Comparison of ENCODE assay signal across 32 cellular contexts in the genomic region with DNA sequence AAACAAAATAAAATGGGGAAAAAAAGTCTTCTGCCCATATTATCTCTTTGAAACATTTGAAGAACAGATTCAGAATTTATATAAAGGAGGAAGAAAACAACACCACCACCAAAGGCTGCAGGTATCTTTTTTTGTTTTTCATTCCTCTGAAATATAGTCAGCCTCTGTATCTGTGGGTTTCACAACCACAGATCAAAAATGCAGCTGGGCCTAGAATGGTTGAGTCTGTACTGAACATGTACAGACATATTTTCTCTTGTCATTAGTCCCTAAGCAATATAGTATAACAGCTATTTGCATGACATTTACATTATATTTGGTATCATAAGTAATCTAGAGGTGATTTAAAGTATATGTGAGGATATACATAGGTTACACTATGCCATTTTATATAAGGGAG.
DNase-seq lines count a peak whose midpoint lies in the region; ATAC-seq and TF ChIP-seq lines count a peak whose summit lies in the region.
"Had no signal": no experiment of that assay in that cellular context is flagged by ENCODE, and none has a peak within 500 bp of the region (broad histone marks: within the 10 kb centered on the region; RNA-seq: fewer than 3 reads in every experiment).

No MANE protein-coding gene starts in this region.

- in situ Hi-C loops in IMR-90 (cut with MboI; ENCODE audit: low sequenced_read_pairs): no loop called here

- intact Hi-C loops in IMR-90 (cut with micrococcal nuclease): loop anchor here (5.0 to 10.0 kb wide), 3 partner anchors 41 to 564 kb away; partner anchors contain the start of gene LRRN3

- no peak overlapping the region for H2AK5ac ChIP-seq in IMR-90 (ENCODE audit: low read depth, low read length)

- dilution Hi-C loops in IMR-90 (cut with HindIII; ENCODE audit: low sequenced_read_pairs, unreplicated experiment): no loop called here

- no peak overlapping the region for H2AK9ac ChIP-seq in IMR-90 (replicated peaks; ENCODE audit: low read depth, low read length, poor library complexity)

- H3K23ac ChIP-seq in IMR-90 (ENCODE audit: low read depth, low read length): no peak overlapping the region

- POLR2A ChIA-PET in IMR-90 (lab: Charles Lee; ENCODE audit: unreplicated experiment): no interaction called here

- H3K4me2 ChIP-seq in IMR-90 (ENCODE audit: low read depth, low read length) (no peak overlapping the region), smooth muscle cell (no peak overlapping the region)
- H3K4me2 ChIP-seq: BLaER1 treated with 17β-estradiol and CSF1 and Interleukin-3, amounts not matched to agents 10 nM and 100 nM had no signal

- H3K27ac ChIP-seq in IMR-90 (ENCODE audit: insufficient read depth, low read length): peak overlapping the region; percentile 25; the same call in 1 of the 2 replicates
- no peak overlapping the region for H3K27ac ChIP-seq in RWPE2 (ENCODE audit: poor library complexity, severe bottlenecking)
- H3K27ac ChIP-seq in smooth muscle cell (ENCODE audit: low read depth): peak overlapping the region; percentile 46
- H3K27ac ChIP-seq: BLaER1 treated with 17β-estradiol and CSF1 and Interleukin-3, amounts not matched to agents 10 nM and 100 nM; coronary artery; heart left ventricle; lower lobe of right lung; psoas muscle; sigmoid colon; tibial nerve had no signal

- 0 out of 2 replicates have a peak, but pooled peaks have one; percentile 15 for ATAC-seq in IMR-90 (ENCODE audit: low read depth)
- ATAC-seq in RWPE2 (ENCODE audit: low read depth): peak; percentile 34; the same call in 1 of the 3 replicates
- no peak for ATAC-seq in GM19452 (IDR thresholded peaks at IDR 0.05; ENCODE audit: unreplicated experiment)
- ATAC-seq: activated CD8-positive, alpha-beta T cell treated with anti-CD3 and anti-CD28 coated beads, Interleukin-2, amount 10 ng/mL, durations not matched to agents 7 days and 5 days; esophagus mucosa; heart left ventricle; K562; lower lobe of right lung; mucosa of descending colon; natural killer cell; psoas muscle; T-helper 17 cell had no signal

- no peaks in the 10 kb centered on the region for H3K27me3 ChIP-seq in IMR-90 (ENCODE audit: control insufficient read depth, insufficient read depth, low read length)
- H3K27me3 ChIP-seq in RWPE2 (ENCODE audit: insufficient read depth, poor library complexity, severe bottlenecking): no peaks in the 10 kb centered on the region
- no peaks in the 10 kb centered on the region for H3K27me3 ChIP-seq in smooth muscle cell (ENCODE audit: low read depth)
- H3K27me3 ChIP-seq: BLaER1 treated with 17β-estradiol and CSF1 and Interleukin-3, amounts not matched to agents 10 nM and 100 nM; heart left ventricle; sigmoid colon; tibial nerve had no signal

- CTCF ChIA-PET in IMR-90 (lab: Yijun Ruan, JAX): no interaction called here

- H2BK120ac ChIP-seq in IMR-90 (ENCODE audit: low read depth, low read length): peak overlapping the region; percentile 81; the same call in 1 of the 2 replicates

- peak overlapping the region; percentile 86; the same call in 1 of the 2 replicates for H2BK20ac ChIP-seq in IMR-90 (ENCODE audit: low read depth, low read length)

- H3K4me1 ChIP-seq in IMR-90 (ENCODE audit: control insufficient read depth, insufficient read depth, low read length) (peaks cover 11% of the 10 kb centered on the region), RWPE2 (ENCODE audit: insufficient read depth, poor library complexity, severe bottlenecking) (peaks cover 25% of the 10 kb centered on the region), smooth muscle cell (ENCODE audit: low read depth) (no peaks in the 10 kb centered on the region)
- H3K4me1 ChIP-seq: BLaER1 treated with 17β-estradiol and CSF1 and Interleukin-3, amounts not matched to agents 10 nM and 100 nM; lower lobe of right lung; psoas muscle; tibial nerve had no signal

- no peaks in the 10 kb centered on the region; the same call in 1 of the 2 replicates for H3K9me1 ChIP-seq in IMR-90 (ENCODE audit: insufficient read depth, low read length)

- peak overlapping the region; percentile 57; the same call in 1 of the 2 replicates for H4K5ac ChIP-seq in IMR-90 (ENCODE audit: low read depth, low read length)

- peak overlapping the region in 1 of 2 experiments; percentile 76; a peak in 2 of 4 replicates for H4K8ac ChIP-seq in IMR-90 (ENCODE audit: low read depth in 2 of 2, low read length in 2 of 2)

- H3K56ac ChIP-seq in IMR-90 (ENCODE audit: extremely low read depth, insufficient read depth, low read length): no peak overlapping the region

- BruUV-seq in IMR-90 (replicated peaks; lab: Mats Ljungman, UMichigan): no TSS peak

- H2AFZ ChIP-seq in IMR-90 (replicated peaks; ENCODE audit: low read length, poor library complexity): no peak overlapping the region
- peak overlapping the region; percentile 3 for H2AFZ ChIP-seq in smooth muscle cell (ENCODE audit: low read depth)

- H3F3A ChIP-seq in smooth muscle cell (ENCODE audit: low read depth): peaks cover 6% of the 10 kb centered on the region

- peak overlapping the region; percentile 68; the same call in 1 of the 2 replicates for H3K14ac ChIP-seq in IMR-90 (replicated peaks; ENCODE audit: low read depth, low read length)

- DNase-seq in IMR-90 (peak; percentile 38), RWPE2 (ENCODE audit: low spot score) (no peak), epithelial cell of esophagus (ENCODE audit: low read depth) (peak; percentile 89), smooth muscle cell (lab: John Stamatoyannopoulos, UW; ENCODE audit: unreplicated experiment) (no peak), COR-L47 (lab: John Stamatoyannopoulos, UW) (no peak), NCI-H345 (lab: John Stamatoyannopoulos, UW) (no peak)
- DNase-seq: activated CD8-positive, alpha-beta T cell treated with anti-CD3 and anti-CD28 coated beads, Interleukin-2, amount 10 ng/mL, durations not matched to agents 7 days and 5 days; activated naive CD4-positive, alpha-beta T cell treated with anti-CD3 and anti-CD28 coated beads for 36 hours; amygdala; effector memory CD4-positive, alpha-beta T cell; foreskin melanocyte; GDM1; GOT3; heart left ventricle; lower lobe of right lung; mucosa of descending colon; natural killer cell; NCI-H1105 treated with DMSO at 0.1 percent for 48 hours; NCI-H1930; NCI-H69; occipital lobe; psoas muscle; SHP77; sigmoid colon; stimulated activated CD4-positive, alpha-beta T cell treated with anti-CD3 and anti-CD28 coated beads, Interleukin-4, amount 100 ng/mL, for 4 hours; T-helper 17 cell had no signal

- H4K91ac ChIP-seq in IMR-90 (ENCODE audit: insufficient read depth, low read depth, low read length): peak overlapping the region; percentile 39; the same call in 1 of the 2 replicates

- no peak for TF ChIP-seq RAD21 in IMR-90 (IDR thresholded peaks at IDR 0.05; ENCODE audit: low read length)

- no peaks in the 10 kb centered on the region for H3K79me2 ChIP-seq in smooth muscle cell (ENCODE audit: low read depth)

- H4K20me1 ChIP-seq in IMR-90 (ENCODE audit: insufficient read depth, low read length): no peaks in the 10 kb centered on the region
- H4K20me1 ChIP-seq in smooth muscle cell (ENCODE audit: low read depth): no peaks in the 10 kb centered on the region
- H4K20me1 ChIP-seq: BLaER1 treated with 17β-estradiol and CSF1 and Interleukin-3, amounts not matched to agents 10 nM and 100 nM had no signal

- H3K4ac ChIP-seq in IMR-90 (ENCODE audit: low read depth, low read length): peak overlapping the region; percentile 55; the same call in 1 of the 2 replicates

- H3K9me3 ChIP-seq in IMR-90 (ENCODE audit: control insufficient read depth, insufficient read depth, low read length) (no peaks in the 10 kb centered on the region), RWPE2 (ENCODE audit: severe bottlenecking) (no peaks in the 10 kb centered on the region), smooth muscle cell (replicated peaks; ENCODE audit: low read depth) (no peaks in the 10 kb centered on the region)
- H3K9me3 ChIP-seq: BLaER1 treated with 17β-estradiol and CSF1 and Interleukin-3, amounts not matched to agents 10 nM and 100 nM; heart left ventricle; lower lobe of right lung; mucosa of descending colon; psoas muscle; sigmoid colon; tibial nerve had no signal

- peak overlapping the region; percentile 90 for H2BK5ac ChIP-seq in IMR-90 (ENCODE audit: low read depth, low read length, poor library complexity, severe bottlenecking)

- H3K4me3 ChIP-seq in IMR-90 (ENCODE audit: insufficient read depth, low read depth, low read length) (no peak overlapping the region), RWPE2 (ENCODE audit: severe bottlenecking) (no peak overlapping the region), epithelial cell of esophagus (ENCODE audit: low read length) (no peak overlapping the region), smooth muscle cell (no peak overlapping the region)
- H3K4me3 ChIP-seq: BLaER1 treated with 17β-estradiol and CSF1 and Interleukin-3, amounts not matched to agents 10 nM and 100 nM; coronary artery; heart left ventricle; K562; lower lobe of right lung; mucosa of descending colon; psoas muscle; sigmoid colon; tibial nerve had no signal

- peak overlapping the region; percentile 80 for H3K18ac ChIP-seq in IMR-90 (ENCODE audit: low read depth, low read length)

- H3K9ac ChIP-seq in IMR-90 (ENCODE audit: low read depth, low read length) (no peak overlapping the region), smooth muscle cell (ENCODE audit: low read depth) (no peak overlapping the region)
- H3K9ac ChIP-seq: BLaER1 treated with 17β-estradiol and CSF1 and Interleukin-3, amounts not matched to agents 10 nM and 100 nM had no signal

- H3K36me3 ChIP-seq in IMR-90 (ENCODE audit: control insufficient read depth, insufficient read depth, low read length) (no peaks in the 10 kb centered on the region), RWPE2 (ENCODE audit: low read depth) (no peaks in the 10 kb centered on the region), smooth muscle cell (ENCODE audit: low read depth) (no peaks in the 10 kb centered on the region)
- H3K36me3 ChIP-seq: BLaER1 treated with 17β-estradiol and CSF1 and Interleukin-3, amounts not matched to agents 10 nM and 100 nM; heart left ventricle; lower lobe of right lung; sigmoid colon; tibial nerve had no signal

- H3K79me1 ChIP-seq in IMR-90 (ENCODE audit: low read depth in 1 of 2, low read length in 2 of 2): peaks cover 7 to 8% of the 10 kb centered on the region in 2 experiments; a peak in 3 of 4 replicates

- 0 out of 3 replicates have a peak overlapping the region, but pooled peaks have one; percentile 70 for H2BK15ac ChIP-seq in IMR-90 (ENCODE audit: low read depth, low read length)

- TF ChIP-seq CTCF in IMR-90 (conservative IDR thresholded peaks at IDR 0.05; ENCODE audit: low read depth, low read length) (no peak), RWPE2 (IDR thresholded peaks at IDR 0.05; ENCODE audit: poor library complexity, severe bottlenecking) (no peak), epithelial cell of esophagus (IDR thresholded peaks at IDR 0.05; ENCODE audit: insufficient read depth, low read depth, low read length, missing control alignments) (no peak), smooth muscle cell (IDR thresholded peaks at IDR 0.05; ENCODE audit: borderline replicate concordance, insufficient read depth, poor library complexity, severe bottlenecking) (no peak)

- TF ChIP-seq POLR2A in IMR-90 (IDR thresholded peaks at IDR 0.05; ENCODE audit: low read depth, low read length): no peak

TF ChIP-seq in IMR-90, 13 proteins besides CTCF, POLR2A, EP300 and RAD21:
- TF ChIP-seq CEBPB (IDR thresholded peaks at IDR 0.05; ENCODE audit: low read depth, low read length): 0 out of 2 replicates have a peak, but pooled peaks have one; percentile 21
- no peak for TF ChIP-seq MAFK (IDR thresholded peaks at IDR 0.05; ENCODE audit: low read depth, low read length)

Comparison
In these comparisons a context has a peak if more than half of its experiments do, and no peak if none do; other contexts are left out.
1. DNase-seq: peak in IMR-90 (single experiment) and epithelial cell of esophagus (single experiment); none in RWPE2 (single experiment), smooth muscle cell (single experiment), COR-L47 (single experiment) and NCI-H345 (single experiment).